ENCODE assay signal across 11 cellular contexts in the genomic region with DNA sequence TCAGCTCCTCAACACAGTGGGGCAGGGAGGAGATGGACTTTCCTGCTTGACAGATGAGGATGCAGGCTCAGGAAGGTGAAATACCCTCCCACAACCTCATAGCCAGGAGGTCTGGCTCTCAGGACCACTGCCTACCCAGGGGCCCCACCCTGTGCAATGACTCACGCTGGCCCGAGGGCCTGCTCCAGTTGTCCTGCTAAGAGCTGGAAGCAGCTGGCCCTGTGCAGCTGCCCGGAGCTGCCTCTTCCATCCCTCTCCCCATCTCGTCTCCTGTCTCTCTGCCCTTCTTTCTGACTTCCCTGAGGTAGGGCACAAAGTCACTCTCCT.
A peak's percentile ranks its signal among the peaks of the same experiment; 100 is the strongest.
DNase-seq lines count a peak whose midpoint lies in the region; ATAC-seq and TF ChIP-seq lines count a peak whose summit lies in the region.
"Had no signal": no experiment of that assay in that cellular context is flagged by ENCODE, and none has a peak within 500 bp of the region (broad histone marks: within the 10 kb centered on the region; RNA-seq: fewer than 3 reads in every experiment).

No MANE protein-coding gene starts in this region.

- H3K27ac Mint-ChIP-seq in T-cell, result peak overlapping the region; percentile 13 to 59
- H3K27ac Mint-ChIP-seq in activated CD8-positive, alpha-beta memory T cell treated with anti-CD3 and anti-CD28 coated beads, Interleukin-2, amount 10 ng/mL, durations not matched to agents 7 days and 5 days, result no peak overlapping the region

- no peaks in the 10 kb centered on the region for H3K9me3 Mint-ChIP-seq in T-cell
- H3K9me3 Mint-ChIP-seq in activated CD8-positive, alpha-beta memory T cell treated with anti-CD3 and anti-CD28 coated beads, Interleukin-2, amount 10 ng/mL, durations not matched to agents 7 days and 5 days (ENCODE audit: low read depth), result no peaks in the 10 kb centered on the region

- TF ChIP-seq POLR2A in spleen (IDR thresholded peaks at IDR 0.05), result no peak
- TF ChIP-seq POLR2A in lower leg skin (IDR thresholded peaks at IDR 0.05), result no peak

- DNase-seq in GM03348 (ENCODE audit: low spot score), result peak; percentile 84
- DNase-seq in T-cell, result no peak
- peak; percentile 34 for DNase-seq in globus pallidus (ENCODE audit: low spot score)
- DNase-seq in spleen, result no peak
- no peak for DNase-seq in activated CD8-positive, alpha-beta memory T cell treated with anti-CD3 and anti-CD28 coated beads, Interleukin-2, amount 10 ng/mL, durations not matched to agents 7 days and 5 days
- DNase-seq in lower leg skin (ENCODE audit: low spot score in 2 of 2), result no peak
- DNase-seq: foreskin keratinocyte, NCI-H526, right lobe of liver had no signal

- no peaks in the 10 kb centered on the region for H3K27me3 Mint-ChIP-seq in T-cell
- no peaks in the 10 kb centered on the region for H3K27me3 Mint-ChIP-seq in activated CD8-positive, alpha-beta memory T cell treated with anti-CD3 and anti-CD28 coated beads, Interleukin-2, amount 10 ng/mL, durations not matched to agents 7 days and 5 days

- peaks cover 5% of the 10 kb centered on the region for H3K36me3 Mint-ChIP-seq in T-cell
- no peaks in the 10 kb centered on the region for H3K36me3 Mint-ChIP-seq in activated CD8-positive, alpha-beta memory T cell treated with anti-CD3 and anti-CD28 coated beads, Interleukin-2, amount 10 ng/mL, durations not matched to agents 7 days and 5 days

- H3K4me1 ChIP-seq in spleen, result peaks cover 19 to 95% (median 67%) of the 10 kb centered on the region in 6 donors

- H3K4me3 Mint-ChIP-seq in T-cell, result no peak overlapping the region
- no peak overlapping the region for H3K4me3 Mint-ChIP-seq in activated CD8-positive, alpha-beta memory T cell treated with anti-CD3 and anti-CD28 coated beads, Interleukin-2, amount 10 ng/mL, durations not matched to agents 7 days and 5 days

- H3K27ac ChIP-seq in spleen, result peak overlapping the region; percentile 8 to 95 (median 67)
- H3K27ac ChIP-seq: foreskin keratinocyte, right lobe of liver had no signal

- H3K9me3 ChIP-seq in spleen, result peaks cover 0 to 15% (median 0%) of the 10 kb centered on the region in 8 donors
- H3K9me3 ChIP-seq: right lobe of liver had no signal

- peaks cover 0 to 8% (median 5%) of the 10 kb centered on the region in 3 donors for H3K4me1 Mint-ChIP-seq in T-cell
- H3K4me1 Mint-ChIP-seq in activated CD8-positive, alpha-beta memory T cell treated with anti-CD3 and anti-CD28 coated beads, Interleukin-2, amount 10 ng/mL, durations not matched to agents 7 days and 5 days, result no peaks in the 10 kb centered on the region

- no peak for TF ChIP-seq CTCF in spleen (IDR thresholded peaks at IDR 0.05 in 8 of 11, conservative IDR thresholded peaks at IDR 0.05 in 3 of 11)
- TF ChIP-seq CTCF in lower leg skin (IDR thresholded peaks at IDR 0.05), result no peak

- POLR2A ChIA-PET in T-cell (lab: Charles Lee), result no interaction called here

- WGBS in spleen, 5 donors, result 50 to 85% (median 79%) methylated on average over 4 of the region's 4 CpGs
- 34 to 41% methylated on average over 4 of the region's 4 CpGs for WGBS in lower leg skin, 2 donors

- H3K27me3 ChIP-seq in spleen (replicated peaks in 1 of 7), result peaks cover 0 to 5% (median 0%) of the 10 kb centered on the region in 7 donors
- H3K27me3 ChIP-seq: foreskin keratinocyte, right lobe of liver had no signal

- H3K4me3 ChIP-seq in spleen (no peak overlapping the region), lower leg skin (ENCODE audit: low read depth, poor library complexity, severe bottlenecking) (no peak overlapping the region)
- H3K4me3 ChIP-seq: right lobe of liver had no signal

- intact Hi-C loops in spleen (cut with DNase I; ENCODE audit: low total_unique reads), result loop anchor here (2.0 to 5.0 kb wide), 2 partner anchors 42 to 1145 kb away; no protein-coding TSS in a partner anchor
- intact Hi-C loops in lower leg skin (cut with DNase I; ENCODE audit: low total_unique reads), result loop anchor here (10.0 kb wide), 1 partner anchor 118 kb away; no protein-coding TSS in a partner anchor

- CTCF ChIA-PET in T-cell (lab: Charles Lee), result interaction anchor here in 1 of 2 donors (1.8 kb wide), 1 partner anchor 1145 kb away, joined by 5 read pairs; no protein-coding TSS in a partner anchor
- CTCF ChIA-PET in activated CD8-positive, alpha-beta memory T cell treated with anti-CD3 and anti-CD28 coated beads, Interleukin-2, amount 10 ng/mL, durations not matched to agents 7 days and 5 days (lab: Charles Lee), result no interaction called here

- ATAC-seq in T-cell (replicated peaks in 1 of 4) (no peak), HG03342 (IDR thresholded peaks at IDR 0.05; ENCODE audit: unreplicated experiment) (no peak), GM21447 (IDR thresholded peaks at IDR 0.05; ENCODE audit: unreplicated experiment) (no peak)
- no peak for ATAC-seq in activated CD8-positive, alpha-beta memory T cell treated with anti-CD3 and anti-CD28 coated beads, Interleukin-2, amount 10 ng/mL, durations not matched to agents 7 days and 5 days
- ATAC-seq: foreskin keratinocyte, right lobe of liver had no signal

- H3K36me3 ChIP-seq in spleen, result peaks cover 0 to 11% (median 0%) of the 10 kb centered on the region in 6 donors
- H3K36me3 ChIP-seq: right lobe of liver had no signal

Comparison
In these comparisons a context has a peak if more than half of its experiments do, and no peak if none do; other contexts are left out.
1. DNase-seq: peak in GM03348 (single experiment) and globus pallidus (single experiment); none in T-cell (0 of 34), spleen (single experiment), activated CD8-positive, alpha-beta memory T cell treated with anti-CD3 and anti-CD28 coated beads, Interleukin-2, amount 10 ng/mL, durations not matched to agents 7 days and 5 days (single experiment) and lower leg skin (0 of 2).